Comparison of ENCODE assay signal across 27 cellular contexts in the genomic region with DNA sequence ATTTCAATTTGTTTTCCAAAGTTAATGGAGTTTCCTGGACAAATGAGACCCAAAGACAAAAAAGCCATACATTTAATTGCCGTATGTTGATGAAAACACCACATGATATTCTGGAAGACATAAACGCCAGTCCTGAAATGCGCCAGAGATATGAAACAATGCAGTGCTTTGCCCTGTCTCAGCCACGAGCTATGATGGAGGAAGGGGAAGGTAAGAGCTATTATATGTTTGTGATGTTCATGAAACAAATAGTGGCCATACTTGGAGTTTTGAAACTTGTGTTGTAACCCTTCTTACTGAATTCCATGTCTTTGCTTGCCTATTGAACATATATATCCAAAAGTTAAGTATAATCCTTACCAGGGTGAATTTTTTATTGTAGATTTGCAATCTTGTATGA.
DNase-seq lines count a peak whose midpoint lies in the region; ATAC-seq, FAIRE-seq and TF ChIP-seq lines count a peak whose summit lies in the region.
"Had no signal": no experiment of that assay in that cellular context is flagged by ENCODE, and none has a peak within 500 bp of the region (broad histone marks: within the 10 kb centered on the region; RNA-seq: fewer than 3 reads in every experiment).

No MANE protein-coding gene starts in this region.

- POLR2A ChIA-PET in activated CD4-positive, alpha-beta memory T cell treated with anti-CD3 and anti-CD28 coated beads for 36 hours (lab: Charles Lee) = no interaction called here
- POLR2A ChIA-PET in activated CD4-positive, alpha-beta memory T cell treated with anti-CD3 and anti-CD28 coated beads, Interleukin-2, amount 10 ng/mL, durations not matched to agents 7 days and 5 days (lab: Charles Lee) = no interaction called here
- POLR2A ChIA-PET in HepG2 (lab: Yijun Ruan, JAX) = no interaction called here
- POLR2A ChIA-PET in GM12878 (lab: Charles Lee) = interaction anchor here (0.5 kb wide), 1 partner anchor 75 kb away, joined by 4 read pairs; no protein-coding TSS in a partner anchor

- 88% methylated on average over 4 of the region's 4 CpGs for WGBS in HepG2 (ENCODE audit: low lambda C conversion rate)
- 81% methylated on average over 4 of the region's 4 CpGs for WGBS in right lobe of liver (ENCODE audit: insufficient coverage, low coverage, low lambda C conversion rate, missing lambda C conversion rate)
- 100% methylated on average over 4 of the region's 4 CpGs for WGBS in GM12878 (ENCODE audit: insufficient coverage, insufficient replicate concordance, low lambda C conversion rate, missing lambda C conversion rate)

- DNase-seq in activated CD4-positive, alpha-beta memory T cell treated with anti-CD3 and anti-CD28 coated beads for 36 hours = no peak
- DNase-seq in activated CD4-positive, alpha-beta memory T cell treated with anti-CD3 and anti-CD28 coated beads, Interleukin-2, amount 10 ng/mL, durations not matched to agents 7 days and 5 days = no peak
- no peak for DNase-seq in HepG2 (ENCODE audit: low spot score)
- no peak for DNase-seq in right lobe of liver
- DNase-seq in GM12878 (ENCODE audit: low read depth, low spot score) = no peak
- no peak for DNase-seq in head of caudate nucleus
- DNase-seq: 8988T; ACHN; AML-193; BE2C; CD4-positive, alpha-beta T cell; CD8-positive, alpha-beta memory T cell; DMS 273 treated with DMSO at 0.1 percent for 48 hours; DMS79; EL; GDM1; GM23248; H7; HCEC 1CT had no signal

- H3K4me3 Mint-ChIP-seq in activated CD4-positive, alpha-beta memory T cell treated with anti-CD3 and anti-CD28 coated beads for 36 hours = no peak overlapping the region
- no peak overlapping the region for H3K4me3 Mint-ChIP-seq in activated CD4-positive, alpha-beta memory T cell treated with anti-CD3 and anti-CD28 coated beads, Interleukin-2, amount 10 ng/mL, durations not matched to agents 7 days and 5 days
- H3K4me3 Mint-ChIP-seq: CD14-positive monocyte; CD4-positive, alpha-beta T cell; CD8-positive, alpha-beta memory T cell had no signal

- peaks cover 48% of the 10 kb centered on the region for H3K36me3 Mint-ChIP-seq in activated CD4-positive, alpha-beta memory T cell treated with anti-CD3 and anti-CD28 coated beads for 36 hours
- peaks cover 65% of the 10 kb centered on the region for H3K36me3 Mint-ChIP-seq in activated CD4-positive, alpha-beta memory T cell treated with anti-CD3 and anti-CD28 coated beads, Interleukin-2, amount 10 ng/mL, durations not matched to agents 7 days and 5 days (ENCODE audit: low read depth)

- H4K20me1 ChIP-seq in HepG2 (ENCODE audit: insufficient read depth, low read length) (no peaks in the 10 kb centered on the region), GM12878 (ENCODE audit: control insufficient read depth, insufficient read depth) (no peaks in the 10 kb centered on the region)

- intact Hi-C loops in activated CD4-positive, alpha-beta memory T cell treated with anti-CD3 and anti-CD28 coated beads for 36 hours (cut with micrococcal nuclease) = no loop called here
- intact Hi-C loops in HepG2 (cut with micrococcal nuclease; ENCODE audit: unreplicated experiment) = no loop called here
- intact Hi-C loops in right lobe of liver (cut with DNase I) = loop anchor here (10.0 kb wide), 2 partner anchors 243 to 453 kb away; no protein-coding TSS in a partner anchor
- intact Hi-C loops in GM12878 (cut with micrococcal nuclease; ENCODE audit: unreplicated experiment) = loop anchor here (2.0 to 10.0 kb wide), 2 partner anchors 355 to 873 kb away; no protein-coding TSS in a partner anchor
- intact Hi-C loops in head of caudate nucleus (cut with DNase I) = no loop called here

- H3K4me1 Mint-ChIP-seq in activated CD4-positive, alpha-beta memory T cell treated with anti-CD3 and anti-CD28 coated beads for 36 hours (ENCODE audit: low read depth) = peaks cover 8% of the 10 kb centered on the region
- peaks cover 19% of the 10 kb centered on the region for H3K4me1 Mint-ChIP-seq in activated CD4-positive, alpha-beta memory T cell treated with anti-CD3 and anti-CD28 coated beads, Interleukin-2, amount 10 ng/mL, durations not matched to agents 7 days and 5 days
- H3K4me1 Mint-ChIP-seq: CD14-positive monocyte had no signal

- H3K27ac ChIP-seq in HepG2 (ENCODE audit: extremely low read length, insufficient read depth, low read length) (no peak overlapping the region), right lobe of liver (no peak overlapping the region), GM12878 (ENCODE audit: control insufficient read depth, insufficient read depth) (no peak overlapping the region)
- H3K27ac ChIP-seq: A549; BLaER1 treated with 17β-estradiol and CSF1 and Interleukin-3, amounts not matched to agents 10 nM and 100 nM; GM23248 had no signal

- TF ChIP-seq RAD21 in HepG2 (CRISPR knock-in tag; IDR thresholded peaks at IDR 0.05) (no peak), GM12878 (IDR thresholded peaks at IDR 0.05; ENCODE audit: insufficient read depth, low read depth, low read length) (no peak)

- peak overlapping the region; percentile 2 for H3K27ac Mint-ChIP-seq in activated CD4-positive, alpha-beta memory T cell treated with anti-CD3 and anti-CD28 coated beads for 36 hours
- no peak overlapping the region for H3K27ac Mint-ChIP-seq in activated CD4-positive, alpha-beta memory T cell treated with anti-CD3 and anti-CD28 coated beads, Interleukin-2, amount 10 ng/mL, durations not matched to agents 7 days and 5 days
- H3K27ac Mint-ChIP-seq: CD14-positive monocyte; CD4-positive, alpha-beta T cell had no signal

- CTCF ChIA-PET in activated CD4-positive, alpha-beta memory T cell treated with anti-CD3 and anti-CD28 coated beads for 36 hours (lab: Charles Lee) = interaction anchor here (0.7 kb wide), 1 partner anchor 51 kb away, joined by 3 read pairs; no protein-coding TSS in a partner anchor
- CTCF ChIA-PET in activated CD4-positive, alpha-beta memory T cell treated with anti-CD3 and anti-CD28 coated beads, Interleukin-2, amount 10 ng/mL, durations not matched to agents 7 days and 5 days (lab: Charles Lee) = interaction anchor here (1.2 kb wide), 1 partner anchor 243 kb away, joined by 3 read pairs; no protein-coding TSS in a partner anchor
- CTCF ChIA-PET in HepG2 (lab: Yijun Ruan, JAX; ENCODE audit: low intra/inter-chr PET ratio, low total read pairs) (no interaction called here), GM12878 (lab: Yijun Ruan, JAX) (interaction anchor here (0.8 to 1.2 kb wide), 2 partner anchors 44 to 244 kb away, joined by 3 to 9 read pairs; no protein-coding TSS in a partner anchor)

- H3K27me3 ChIP-seq in HepG2 (ENCODE audit: control insufficient read depth in 1 of 2, insufficient read depth in 2 of 2, low read length in 2 of 2) = no peaks in the 10 kb centered on the region
- H3K27me3 ChIP-seq in right lobe of liver = no peaks in the 10 kb centered on the region
- no peaks in the 10 kb centered on the region for H3K27me3 ChIP-seq in GM12878 (replicated peaks in 1 of 2; ENCODE audit: control insufficient read depth in 2 of 2, insufficient read depth in 2 of 2, low read length in 1 of 2)
- H3K27me3 ChIP-seq: BE2C; BLaER1 treated with 17β-estradiol and CSF1 and Interleukin-3, amounts not matched to agents 10 nM and 100 nM had no signal

- TF ChIP-seq EP300 in HepG2 (IDR thresholded peaks at IDR 0.05; ENCODE audit: low read depth in 2 of 2, low read length in 2 of 2) (no peak), HepG2 (CRISPR knock-in tag; IDR thresholded peaks at IDR 0.05; ENCODE audit: borderline replicate concordance) (no peak), GM12878 (IDR thresholded peaks at IDR 0.05; ENCODE audit: borderline replicate concordance in 1 of 2, control insufficient read depth in 1 of 2, low read depth in 2 of 2, low read length in 2 of 2) (no peak)

- FAIRE-seq in HepG2 (lab: Jason Lieb, UNC) (no peak), GM12878 (lab: Jason Lieb, UNC) (no peak)
- FAIRE-seq: A549, D721Med, GM12891, GM18507, H1 had no signal

- H3K9me3 ChIP-seq in HepG2 (ENCODE audit: low read length) = no peaks in the 10 kb centered on the region
- H3K9me3 ChIP-seq in right lobe of liver = no peaks in the 10 kb centered on the region
- no peaks in the 10 kb centered on the region for H3K9me3 ChIP-seq in GM12878 (replicated peaks; ENCODE audit: control insufficient read depth, insufficient read depth, low read length)
- H3K9me3 ChIP-seq: A549; BE2C; BLaER1 treated with 17β-estradiol and CSF1 and Interleukin-3, amounts not matched to agents 10 nM and 100 nM had no signal

- H2AFZ ChIP-seq in HepG2 (ENCODE audit: low read length) (no peak overlapping the region), GM12878 (ENCODE audit: control insufficient read depth, low read depth, low read length) (no peak overlapping the region)
- H2AFZ ChIP-seq: GM23248 had no signal

- H3K9ac ChIP-seq in HepG2 (ENCODE audit: insufficient read depth, low read depth, low read length) = no peak overlapping the region
- H3K9ac ChIP-seq in GM12878 (ENCODE audit: control insufficient read depth, insufficient read depth, low read length) = no peak overlapping the region
- H3K9ac ChIP-seq: BLaER1 treated with 17β-estradiol and CSF1 and Interleukin-3, amounts not matched to agents 10 nM and 100 nM; GM23248 had no signal

- RAD21 ChIA-PET in GM12878 (lab: Charles Lee; ENCODE audit: unreplicated experiment) = no interaction called here

- in situ Hi-C loops in HepG2 (cut with HindIII; ENCODE audit: extremely low pct_ligation_motif_present, low pct_unique_long_range_greater_than_20kb) (loop anchor here (10.0 kb wide), 1 partner anchor 433 kb away; no protein-coding TSS in a partner anchor), GM12878 (cut with MboI) (no loop called here)

- H3K9me3 Mint-ChIP-seq in activated CD4-positive, alpha-beta memory T cell treated with anti-CD3 and anti-CD28 coated beads for 36 hours = no peaks in the 10 kb centered on the region
- no peaks in the 10 kb centered on the region for H3K9me3 Mint-ChIP-seq in activated CD4-positive, alpha-beta memory T cell treated with anti-CD3 and anti-CD28 coated beads, Interleukin-2, amount 10 ng/mL, durations not matched to agents 7 days and 5 days
- H3K9me3 Mint-ChIP-seq: CD14-positive monocyte; CD4-positive, alpha-beta T cell; CD8-positive, alpha-beta memory T cell had no signal

- H3K27me3 Mint-ChIP-seq in activated CD4-positive, alpha-beta memory T cell treated with anti-CD3 and anti-CD28 coated beads for 36 hours = no peaks in the 10 kb centered on the region
- H3K27me3 Mint-ChIP-seq in activated CD4-positive, alpha-beta memory T cell treated with anti-CD3 and anti-CD28 coated beads, Interleukin-2, amount 10 ng/mL, durations not matched to agents 7 days and 5 days = no peaks in the 10 kb centered on the region
- H3K27me3 Mint-ChIP-seq: CD4-positive, alpha-beta T cell; CD8-positive, alpha-beta memory T cell had no signal

- TSS peak; percentile 4 for BruUV-seq in HepG2 (replicated peaks; lab: Mats Ljungman, UMichigan)
- BruUV-seq in GM12878 (replicated peaks; lab: Mats Ljungman, UMichigan) = TSS peak; percentile 13

- H3K4me1 ChIP-seq in HepG2 (ENCODE audit: insufficient read depth, low read length) = no peaks in the 10 kb centered on the region
- H3K4me1 ChIP-seq in right lobe of liver = no peaks in the 10 kb centered on the region
- H3K4me1 ChIP-seq in GM12878 (ENCODE audit: control insufficient read depth, insufficient read depth, low read length) = no peaks in the 10 kb centered on the region
- H3K4me1 ChIP-seq: BE2C; BLaER1 treated with 17β-estradiol and CSF1 and Interleukin-3, amounts not matched to agents 10 nM and 100 nM had no signal

- no peak for TF ChIP-seq CTCF in HepG2 (CRISPR knock-in tag; IDR thresholded peaks at IDR 0.05)
- TF ChIP-seq CTCF in right lobe of liver (IDR thresholded peaks at IDR 0.05) = no peak
- TF ChIP-seq CTCF in GM12878 (IDR thresholded peaks at IDR 0.05 in 2 of 3, conservative IDR thresholded peaks at IDR 0.05 in 1 of 3; ENCODE audit: control insufficient read depth in 2 of 3, extremely low read depth in 1 of 3, insufficient read depth in 1 of 3, low read depth in 3 of 3, low read length in 3 of 3) = no peak

- TF ChIP-seq POLR2A in HepG2 (IDR thresholded peaks at IDR 0.05; ENCODE audit: insufficient read depth in 1 of 2, low read depth in 2 of 2, low read length in 2 of 2) (no peak), right lobe of liver (IDR thresholded peaks at IDR 0.05) (no peak), GM12878 (IDR thresholded peaks at IDR 0.05; ENCODE audit: low read depth, low read length) (no peak)

- H3K4me3 ChIP-seq in HepG2 (replicated peaks in 1 of 3; ENCODE audit: insufficient read depth in 1 of 3, low read depth in 2 of 3, low read length in 3 of 3) = no peak overlapping the region
- H3K4me3 ChIP-seq in right lobe of liver = no peak overlapping the region
- H3K4me3 ChIP-seq in GM12878 = no peak overlapping the region
- H3K4me3 ChIP-seq: A549; BLaER1 treated with 17β-estradiol and CSF1 and Interleukin-3, amounts not matched to agents 10 nM and 100 nM; GM23248 had no signal

- no peaks in the 10 kb centered on the region for H3K79me2 ChIP-seq in HepG2 (ENCODE audit: insufficient read depth, low read length)
- H3K79me2 ChIP-seq in GM12878 (ENCODE audit: control insufficient read depth, insufficient read depth, low read length) = peaks cover 5% of the 10 kb centered on the region

- H3K36me3 ChIP-seq in HepG2 (replicated peaks in 1 of 2; ENCODE audit: control insufficient read depth in 1 of 2, insufficient read depth in 2 of 2, low read length in 2 of 2) = peaks cover 27 to 85% of the 10 kb centered on the region in 2 experiments
- peaks cover 0 to 17% (median 6%) of the 10 kb centered on the region in 4 donors for H3K36me3 ChIP-seq in right lobe of liver
- H3K36me3 ChIP-seq in GM12878 (ENCODE audit: control insufficient read depth in 2 of 2, insufficient read depth in 2 of 2, low read length in 1 of 2) = peaks cover 7 to 49% of the 10 kb centered on the region in 2 experiments

- SMC1A ChIA-PET in GM12878 (lab: Charles Lee; ENCODE audit: uncharacterized antibody, unreplicated experiment) = interaction anchor here (0.7 to 1.0 kb wide), 2 partner anchors 83 to 141 kb away, joined by 3 to 4 read pairs; no protein-coding TSS in a partner anchor

- H3K4me2 ChIP-seq in HepG2 (ENCODE audit: low read depth, low read length) (no peak overlapping the region), GM12878 (ENCODE audit: control insufficient read depth, insufficient read depth) (no peak overlapping the region)
- H3K4me2 ChIP-seq: A549; BLaER1 treated with 17β-estradiol and CSF1 and Interleukin-3, amounts not matched to agents 10 nM and 100 nM had no signal

- ATAC-seq in HepG2 (no peak), right lobe of liver (no peak), GM12878 (no peak), HG03457 (IDR thresholded peaks at IDR 0.05; ENCODE audit: unreplicated experiment) (no peak)
- ATAC-seq: A549 had no signal

Comparison
In these comparisons a context has a peak if more than half of its experiments do, and no peak if none do; other contexts are left out.
1. intact Hi-C loops: an anchor here in right lobe of liver (10.0 kb wide) and GM12878 (2.0 to 10.0 kb wide); none called in activated CD4-positive, alpha-beta memory T cell treated with anti-CD3 and anti-CD28 coated beads for 36 hours, HepG2 and head of caudate nucleus.